Comparison of ENCODE assay signal across 9 cellular contexts in the genomic region with DNA sequence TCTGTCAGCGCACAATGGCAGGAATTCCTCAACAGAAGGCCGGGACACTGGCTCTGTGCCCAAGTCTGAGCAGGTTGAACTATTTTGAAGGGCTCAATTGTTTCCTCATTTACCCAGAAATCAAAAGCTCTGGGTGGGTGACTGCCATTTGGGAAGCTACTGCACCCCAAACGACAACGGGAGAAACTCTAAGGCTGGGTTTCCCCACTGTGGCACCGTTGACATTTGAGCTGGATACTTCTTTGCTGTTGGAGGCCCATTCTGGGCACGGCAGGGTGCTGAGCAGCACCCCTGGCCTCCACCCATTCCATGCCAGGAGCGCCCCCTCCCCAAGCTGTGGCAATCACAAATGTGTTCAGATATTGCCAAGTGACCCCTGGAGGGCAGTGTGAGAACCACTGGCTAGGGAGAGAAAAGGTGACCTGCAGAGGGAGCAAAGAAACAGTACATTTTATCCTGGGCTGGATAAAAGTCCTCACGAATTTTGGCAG.
DNase-seq lines count a peak whose midpoint lies in the region; ATAC-seq and TF ChIP-seq lines count a peak whose summit lies in the region.
"Had no signal": no experiment of that assay in that cellular context is flagged by ENCODE, and none has a peak within 500 bp of the region (broad histone marks: within the 10 kb centered on the region; RNA-seq: fewer than 3 reads in every experiment).

No MANE protein-coding gene starts in this region.

- TF ChIP-seq CTCF in GM13977 (IDR thresholded peaks at IDR 0.05; ENCODE audit: extremely low read depth, insufficient read depth, missing control alignments) (peak; percentile 53), brain microvascular endothelial cell (IDR thresholded peaks at IDR 0.05; ENCODE audit: low read depth, low read length, missing control alignments) (peak; percentile 91), liver (IDR thresholded peaks at IDR 0.05; ENCODE audit: low read depth, low read length, missing input control) (peak; percentile 81)

- H3K36me3 ChIP-seq in brain microvascular endothelial cell (replicated peaks) (no peaks in the 10 kb centered on the region), liver (ENCODE audit: control insufficient read depth in 4 of 4, insufficient read depth in 3 of 4, low read depth in 1 of 4, low read length in 3 of 4) (no peaks in the 10 kb centered on the region)

- DNase-seq in GM13977 (ENCODE audit: low spot score), result peak; percentile 65
- peak; percentile 54 for DNase-seq in NCI-H2196 (lab: John Stamatoyannopoulos, UW; ENCODE audit: unreplicated experiment)
- DNase-seq in brain microvascular endothelial cell, result peak; percentile 28
- DNase-seq in putamen (ENCODE audit: low spot score), result no peak
- no peak for DNase-seq in GOT3 (lab: John Stamatoyannopoulos, UW)

- H3K4me3 ChIP-seq in brain microvascular endothelial cell (ENCODE audit: low read depth, low read length) (no peak overlapping the region), liver (ENCODE audit: low read depth in 1 of 3, low read length in 3 of 3) (no peak overlapping the region)
- H3K4me3 ChIP-seq: skin epidermis had no signal

- H3K4me1 ChIP-seq in liver (ENCODE audit: control insufficient read depth in 4 of 4, insufficient read depth in 4 of 4, low read length in 3 of 4), result peaks cover 0 to 7% (median 5%) of the 10 kb centered on the region in 4 donors

- H3K9me3 ChIP-seq in liver (ENCODE audit: control insufficient read depth in 4 of 4, low read length in 3 of 4), result no peaks in the 10 kb centered on the region

- H3K27me3 ChIP-seq in brain microvascular endothelial cell (replicated peaks) (no peaks in the 10 kb centered on the region), liver (ENCODE audit: control insufficient read depth in 4 of 4, insufficient read depth in 4 of 4, low read length in 3 of 4) (no peaks in the 10 kb centered on the region)

- no peak overlapping the region for H3K9ac ChIP-seq in liver (ENCODE audit: low read depth in 1 of 2, low read length in 2 of 2)

- in situ Hi-C loops in GM13977 (cut with MboI; ENCODE audit: low pct_unique_long_range_greater_than_20kb, low sequenced_read_pairs, unreplicated experiment) (no loop called here), brain microvascular endothelial cell (cut with HindIII; ENCODE audit: low pct_ligation_motif_present, low sequenced_read_pairs) (loop anchor here (25.0 kb wide), 1 partner anchor 240 kb away; the partner anchor contains the start of gene MLLT1)

- 61% methylated on average over 8 of the region's 8 CpGs for whole genome bisulfite sequencing in liver

- ATAC-seq in GM19035 (IDR thresholded peaks at IDR 0.05; ENCODE audit: unreplicated experiment), result no peak
- no peak for ATAC-seq in GM18502 (IDR thresholded peaks at IDR 0.05; ENCODE audit: poor library complexity, unreplicated experiment)

- peak; percentile 79 to 86 for TF ChIP-seq RAD21 in liver (IDR thresholded peaks at IDR 0.05)

- no peak overlapping the region for H3K27ac ChIP-seq in brain microvascular endothelial cell
- H3K27ac ChIP-seq in liver (ENCODE audit: low read depth in 1 of 2, low read length in 2 of 2), result no peak overlapping the region
- H3K27ac ChIP-seq: skin epidermis had no signal

TF ChIP-seq in liver, 16 proteins besides CTCF, POLR2A, EP300 and RAD21:
- TF ChIP-seq NR2F2 (IDR thresholded peaks at IDR 0.05), result no peak
- no peak for TF ChIP-seq SP1 (IDR thresholded peaks at IDR 0.05)
- TF ChIP-seq TAF1 (conservative IDR thresholded peaks at IDR 0.05), result no peak
- no peak for TF ChIP-seq ZBTB33 (IDR thresholded peaks at IDR 0.05)
- TF ChIP-seq REST (IDR thresholded peaks at IDR 0.05), result no peak
- TF ChIP-seq HNF4A (conservative IDR thresholded peaks at IDR 0.05), result no peak
- no peak for TF ChIP-seq MAX (IDR thresholded peaks at IDR 0.05)
- no peak for TF ChIP-seq HNF4G (IDR thresholded peaks at IDR 0.05)
- no peak for TF ChIP-seq EGR1 (IDR thresholded peaks at IDR 0.05; ENCODE audit: low read depth in 2 of 2)
- no peak for TF ChIP-seq FOXA1 (IDR thresholded peaks at IDR 0.05)
- TF ChIP-seq FOXA2 (IDR thresholded peaks at IDR 0.05), result no peak
- TF ChIP-seq, protein P1, sequence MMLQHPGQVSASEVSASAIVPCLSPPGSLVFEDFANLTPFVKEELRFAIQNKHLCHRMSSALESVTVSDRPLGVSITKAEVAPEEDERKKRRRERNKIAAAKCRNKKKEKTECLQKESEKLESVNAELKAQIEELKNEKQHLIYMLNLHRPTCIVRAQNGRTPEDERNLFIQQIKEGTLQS (IDR thresholded peaks at IDR 0.05), result no peak
- TF ChIP-seq YY1 (IDR thresholded peaks at IDR 0.05), result no peak
- no peak for TF ChIP-seq RXRA (IDR thresholded peaks at IDR 0.05)
- no peak for TF ChIP-seq GABPA (IDR thresholded peaks at IDR 0.05 in 1 of 2, conservative IDR thresholded peaks at IDR 0.05 in 1 of 2)
- no peak for TF ChIP-seq JUND (IDR thresholded peaks at IDR 0.05)

Comparison
In these comparisons a context has a peak if more than half of its experiments do, and no peak if none do; other contexts are left out.
1. DNase-seq: peak in GM13977 (single experiment), NCI-H2196 (single experiment) and brain microvascular endothelial cell (single experiment); none in putamen (single experiment) and GOT3 (single experiment).
2. Peak in every context shown above with its lines, with median percentiles within 50 percentile points of each other: CTCF ChIP-seq.